17 cellular contexts compared by ENCODE assay signal in genomic region chr10:114389429-114389828, GRCh38. TPM values are rescaled to one million over a fixed set of nuclear protein-coding genes. Genes with fewer than 3 reads are reported as not detected.
DNase-seq lines count a peak whose midpoint lies in the region; ATAC-seq, FAIRE-seq and TF ChIP-seq lines count a peak whose summit lies in the region.
"Had no signal": no experiment of that assay in that cellular context is flagged by ENCODE, and none has a peak within 500 bp of the region (broad histone marks: within the 10 kb centered on the region; RNA-seq: fewer than 3 reads in every experiment).

No MANE protein-coding gene starts in this region.

- H3K4me2 ChIP-seq in GM12878 (ENCODE audit: control insufficient read depth, insufficient read depth), result no peak overlapping the region
- H3K4me2 ChIP-seq in keratinocyte (ENCODE audit: control insufficient read depth, extremely low read depth, insufficient read depth, low read depth, low read length), result peak overlapping the region; percentile 9

- H3K27me3 Mint-ChIP-seq in activated CD8-positive, alpha-beta T cell treated with anti-CD3 and anti-CD28 coated beads, Interleukin-2, amount 10 ng/mL, durations not matched to agents 7 days and 5 days (ENCODE audit: low read depth), result peaks cover 2% of the 10 kb centered on the region

- CTCF ChIA-PET in GM12878 (lab: Yijun Ruan, JAX), result interaction anchor here (0.9 to 5.1 kb wide), 4 partner anchors 11 to 86 kb away, joined by 3 to 23 read pairs (median 4); no protein-coding TSS in a partner anchor
- CTCF ChIA-PET in activated CD8-positive, alpha-beta T cell treated with anti-CD3 and anti-CD28 coated beads, Interleukin-2, amount 10 ng/mL, durations not matched to agents 7 days and 5 days (lab: Charles Lee), result interaction anchor here (1.9 to 5.0 kb wide), 2 partner anchors 8 to 86 kb away, joined by 5 to 26 read pairs; no protein-coding TSS in a partner anchor

- peak; percentile 10 for DNase-seq in activated CD8-positive, alpha-beta memory T cell treated with anti-CD3 and anti-CD28 coated beads, Interleukin-2, amount 50 U/mL, for 48 hours
- no peak for DNase-seq in activated CD8-positive, alpha-beta memory T cell treated with anti-CD3 and anti-CD28 coated beads, Interleukin-2, amount 50 U/mL, for 4 hours
- DNase-seq in GM12878 (ENCODE audit: low read depth, low spot score), result no peak
- DNase-seq in keratinocyte (ENCODE audit: low read depth, low spot score), result no peak
- DNase-seq in uterus, result peak; percentile 59 to 76
- no peak for DNase-seq in psoas muscle
- no peak for DNase-seq in activated CD8-positive, alpha-beta T cell treated with anti-CD3 and anti-CD28 coated beads, Interleukin-2, amount 10 ng/mL, durations not matched to agents 7 days and 5 days
- DNase-seq in NCI-H446 treated with DMSO at 0.1 percent for 48 hours (lab: John Stamatoyannopoulos, UW), result no peak
- DNase-seq: 8988T; activated CD8-positive, alpha-beta memory T cell treated with anti-CD3 and anti-CD28 coated beads, Interleukin-2, amount 10 ng/mL, durations not matched to agents 7 days and 5 days; amniotic stem cell; KBM-7; kidney; NCI-H2029; stimulated activated naive B cell treated with anti-CD40 and anti-IgM and Interleukin-4, amounts not matched to agents 10 μg/mL and 1 μg/mL and 100 μg/mL, for 72 hours had no signal

- H2AFZ ChIP-seq in GM12878 (ENCODE audit: control insufficient read depth, low read depth, low read length) (no peak overlapping the region), keratinocyte (ENCODE audit: control insufficient read depth, low read length) (no peak overlapping the region)

- TF ChIP-seq CTCF in GM12878 (IDR thresholded peaks at IDR 0.05 in 2 of 3, conservative IDR thresholded peaks at IDR 0.05 in 1 of 3; ENCODE audit: control insufficient read depth in 2 of 3, extremely low read depth in 1 of 3, insufficient read depth in 1 of 3, low read depth in 3 of 3, low read length in 3 of 3) (no peak), keratinocyte (optimal IDR thresholded peaks at IDR 0.05 in 1 of 3, IDR thresholded peaks at IDR 0.05 in 1 of 3, conservative IDR thresholded peaks at IDR 0.05 in 1 of 3; ENCODE audit: extremely low read depth in 1 of 3, insufficient read depth in 2 of 3, low read length in 3 of 3) (no peak), uterus (IDR thresholded peaks at IDR 0.05) (no peak), psoas muscle (IDR thresholded peaks at IDR 0.05) (no peak)

- no peak overlapping the region for H3K4me3 Mint-ChIP-seq in activated CD8-positive, alpha-beta T cell treated with anti-CD3 and anti-CD28 coated beads, Interleukin-2, amount 10 ng/mL, durations not matched to agents 7 days and 5 days
- H3K4me3 Mint-ChIP-seq: activated CD8-positive, alpha-beta memory T cell treated with anti-CD3 and anti-CD28 coated beads, Interleukin-2, amount 10 ng/mL, durations not matched to agents 7 days and 5 days; neural crest cell; stimulated activated naive B cell treated with anti-CD40 and anti-IgM and Interleukin-4, amounts not matched to agents 10 μg/mL and 1 μg/mL and 100 μg/mL, for 72 hours had no signal

- FAIRE-seq in GM12878 (lab: Jason Lieb, UNC), result no peak
- peak; percentile 43 for FAIRE-seq in keratinocyte (lab: Jason Lieb, UNC)
- FAIRE-seq: kidney had no signal

- peaks cover 3% of the 10 kb centered on the region for H3K36me3 Mint-ChIP-seq in activated CD8-positive, alpha-beta T cell treated with anti-CD3 and anti-CD28 coated beads, Interleukin-2, amount 10 ng/mL, durations not matched to agents 7 days and 5 days (ENCODE audit: low read depth)

- H3K27ac Mint-ChIP-seq in activated CD8-positive, alpha-beta T cell treated with anti-CD3 and anti-CD28 coated beads, Interleukin-2, amount 10 ng/mL, durations not matched to agents 7 days and 5 days, result no peak overlapping the region
- H3K27ac Mint-ChIP-seq: activated CD8-positive, alpha-beta memory T cell treated with anti-CD3 and anti-CD28 coated beads, Interleukin-2, amount 10 ng/mL, durations not matched to agents 7 days and 5 days; stimulated activated naive B cell treated with anti-CD40 and anti-IgM and Interleukin-4, amounts not matched to agents 10 μg/mL and 1 μg/mL and 100 μg/mL, for 72 hours had no signal

- in situ Hi-C loops in GM12878 (cut with MboI), result no loop called here

- peaks cover 14% of the 10 kb centered on the region; the same call in 2 of the 3 replicates for H3K9me3 ChIP-seq in GM12878 (replicated peaks; ENCODE audit: control insufficient read depth, insufficient read depth, low read length)
- H3K9me3 ChIP-seq in keratinocyte (ENCODE audit: control insufficient read depth, low read depth, low read length), result no peaks in the 10 kb centered on the region
- no peaks in the 10 kb centered on the region for H3K9me3 ChIP-seq in uterus
- H3K9me3 ChIP-seq in psoas muscle, result no peaks in the 10 kb centered on the region
- H3K9me3 ChIP-seq: esophagus muscularis mucosa had no signal

- TF ChIP-seq EP300 in GM12878 (IDR thresholded peaks at IDR 0.05; ENCODE audit: borderline replicate concordance in 1 of 2, control insufficient read depth in 1 of 2, low read depth in 2 of 2, low read length in 2 of 2), result no peak

- no peak for TF ChIP-seq RAD21 in GM12878 (IDR thresholded peaks at IDR 0.05; ENCODE audit: insufficient read depth, low read depth, low read length)

- ATAC-seq in GM12878, result peak; percentile 15; the same call in 2 of the 3 replicates
- no peak for ATAC-seq in psoas muscle
- ATAC-seq in activated CD8-positive, alpha-beta T cell treated with anti-CD3 and anti-CD28 coated beads, Interleukin-2, amount 10 ng/mL, durations not matched to agents 7 days and 5 days, result no peak
- ATAC-seq: activated CD8-positive, alpha-beta memory T cell treated with anti-CD3 and anti-CD28 coated beads, Interleukin-2, amount 10 ng/mL, durations not matched to agents 7 days and 5 days; stimulated activated naive B cell treated with anti-CD40 and anti-IgM and Interleukin-4, amounts not matched to agents 10 μg/mL and 1 μg/mL and 100 μg/mL, for 72 hours had no signal

- H4K20me1 ChIP-seq in GM12878 (ENCODE audit: control insufficient read depth, insufficient read depth) (no peaks in the 10 kb centered on the region), keratinocyte (ENCODE audit: control insufficient read depth, extremely low read depth, insufficient read depth, low read length) (no peaks in the 10 kb centered on the region)

- no peak for TF ChIP-seq POLR2A in GM12878 (IDR thresholded peaks at IDR 0.05; ENCODE audit: low read depth, low read length)
- TF ChIP-seq POLR2A in uterus (IDR thresholded peaks at IDR 0.05), result no peak

- H3K9ac ChIP-seq in GM12878 (ENCODE audit: control insufficient read depth, insufficient read depth, low read length), result no peak overlapping the region
- H3K9ac ChIP-seq in keratinocyte (ENCODE audit: control insufficient read depth, extremely low read depth, insufficient read depth, low read length), result no peak overlapping the region

- POLR2A ChIA-PET in GM12878 (lab: Charles Lee), result no interaction called here
- POLR2A ChIA-PET in activated CD8-positive, alpha-beta T cell treated with anti-CD3 and anti-CD28 coated beads, Interleukin-2, amount 10 ng/mL, durations not matched to agents 7 days and 5 days (lab: Charles Lee), result interaction anchor here (0.5 to 1.1 kb wide), 2 partner anchors 14 to 1305 kb away, joined by 3 to 5 read pairs; no protein-coding TSS in a partner anchor

- dilution Hi-C loops in keratinocyte (cut with MboI; ENCODE audit: extremely low pct_ligation_motif_present, low sequenced_read_pairs), result no loop called here

- intact Hi-C loops in GM12878 (cut with micrococcal nuclease; ENCODE audit: unreplicated experiment) (no loop called here), uterus (cut with DNase I; ENCODE audit: low total_unique reads) (no loop called here), psoas muscle (cut with DNase I) (no loop called here)

- H3K36me3 ChIP-seq in GM12878 (ENCODE audit: control insufficient read depth in 2 of 2, insufficient read depth in 2 of 2, low read length in 1 of 2), result no peaks in the 10 kb centered on the region
- peaks cover 0 to 20% of the 10 kb centered on the region in 2 experiments for H3K36me3 ChIP-seq in keratinocyte (ENCODE audit: control insufficient read depth in 2 of 2, extremely low read depth in 1 of 2, insufficient read depth in 2 of 2, low read length in 2 of 2)
- no peaks in the 10 kb centered on the region for H3K36me3 ChIP-seq in uterus
- H3K36me3 ChIP-seq in psoas muscle (ENCODE audit: insufficient read depth in 1 of 2, low read depth in 1 of 2), result no peaks in the 10 kb centered on the region

- no peaks in the 10 kb centered on the region for H3K79me2 ChIP-seq in GM12878 (ENCODE audit: control insufficient read depth, insufficient read depth, low read length)
- peaks cover 79% of the 10 kb centered on the region for H3K79me2 ChIP-seq in keratinocyte (ENCODE audit: control insufficient read depth, insufficient read depth, low read length)

- WGBS in GM12878 (ENCODE audit: insufficient coverage, insufficient replicate concordance, low lambda C conversion rate, missing lambda C conversion rate), result 23% methylated on average over 5 of the region's 5 CpGs
- WGBS in psoas muscle, 3 donors, result 53 to 71% (median 57%) methylated on average over 5 of the region's 5 CpGs

- peaks cover 28% of the 10 kb centered on the region for H3K4me1 ChIP-seq in GM12878 (ENCODE audit: control insufficient read depth, insufficient read depth, low read length)
- peaks cover 65% of the 10 kb centered on the region for H3K4me1 ChIP-seq in keratinocyte (ENCODE audit: control insufficient read depth, extremely low read depth, insufficient read depth, low read length)
- H3K4me1 ChIP-seq in uterus, result peaks cover 0 to 9% of the 10 kb centered on the region in 2 donors
- H3K4me1 ChIP-seq in psoas muscle, result no peaks in the 10 kb centered on the region

- SMC1A ChIA-PET in GM12878 (lab: Charles Lee; ENCODE audit: uncharacterized antibody, unreplicated experiment), result interaction anchor here (0.9 to 3.5 kb wide), 7 partner anchors 8 to 86 kb away, joined by 3 to 26 read pairs (median 7); no protein-coding TSS in a partner anchor

- RAD21 ChIA-PET in GM12878 (lab: Charles Lee; ENCODE audit: unreplicated experiment), result interaction anchor here (1.0 to 4.2 kb wide), 4 partner anchors 9 to 85 kb away, joined by 3 to 27 read pairs (median 10); no protein-coding TSS in a partner anchor

- H3K9me1 ChIP-seq in keratinocyte (ENCODE audit: control insufficient read depth, extremely low read depth, insufficient read depth, low read length), result peaks cover 9% of the 10 kb centered on the region

- peaks cover 15% of the 10 kb centered on the region for H3K4me1 Mint-ChIP-seq in activated CD8-positive, alpha-beta T cell treated with anti-CD3 and anti-CD28 coated beads, Interleukin-2, amount 10 ng/mL, durations not matched to agents 7 days and 5 days (ENCODE audit: low read depth)

- H3K9me3 Mint-ChIP-seq in activated CD8-positive, alpha-beta T cell treated with anti-CD3 and anti-CD28 coated beads, Interleukin-2, amount 10 ng/mL, durations not matched to agents 7 days and 5 days (ENCODE audit: insufficient read depth), result no peaks in the 10 kb centered on the region

- BruUV-seq in GM12878 (replicated peaks; lab: Mats Ljungman, UMichigan), result no TSS peak

- H3K27me3 ChIP-seq in GM12878 (replicated peaks in 1 of 2; ENCODE audit: control insufficient read depth in 2 of 2, insufficient read depth in 2 of 2, low read length in 1 of 2) (no peaks in the 10 kb centered on the region), keratinocyte (ENCODE audit: control insufficient read depth, extremely low read depth, insufficient read depth, low read length) (no peaks in the 10 kb centered on the region), uterus (no peaks in the 10 kb centered on the region), psoas muscle (ENCODE audit: insufficient read depth in 3 of 3, low read length in 2 of 3) (peaks cover 0 to 19% (median 0%) of the 10 kb centered on the region in 3 donors)
- H3K27me3 ChIP-seq: esophagus muscularis mucosa had no signal

- H3K4me3 ChIP-seq in GM12878, result no peak overlapping the region
- H3K4me3 ChIP-seq in keratinocyte (ENCODE audit: control insufficient read depth in 2 of 3, extremely low read depth in 1 of 3, insufficient read depth in 2 of 3, low read depth in 1 of 3, low read length in 3 of 3), result no peak overlapping the region
- no peak overlapping the region for H3K4me3 ChIP-seq in uterus
- H3K4me3 ChIP-seq in psoas muscle, result no peak overlapping the region
- H3K4me3 ChIP-seq: esophagus muscularis mucosa had no signal

- H3K27ac ChIP-seq in GM12878 (ENCODE audit: control insufficient read depth, insufficient read depth) (no peak overlapping the region; the same call in 1 of the 2 replicates), keratinocyte (ENCODE audit: control insufficient read depth, insufficient read depth, low read length) (no peak overlapping the region), uterus (peak overlapping the region; percentile 2 to 69), psoas muscle (no peak overlapping the region)

RNA-seq across cellular contexts. Expression of gene AFAP1L2, which starts 14.9 kb away (rescaled TPM):
- 1.2 and 1.5 TPM in 2 replicates for total RNA-seq in GM12878 (2013; cell fraction: nucleolus; rRNA removed)
- total RNA-seq in GM12878 (2014; rRNA removed) (0.71 and 1.1 TPM in 2 replicates), GM12878 (2014; rRNA removed; fragmentation: Illumina TruSeq; extraction: Trizol) (0.27 and 0.32 TPM in 2 replicates), GM12878 (2021) (0.37 and 0.49 TPM in 2 replicates), uterus (10 to 100 TPM; 28.4 to 86.6 (median 48.6) TPM), psoas muscle (1 to 10 TPM; 1.6 to 3.6 (median 2.6) TPM)
- polyA plus RNA-seq in GM12878 (2011; ENCODE audit: low read depth), result 2.0 TPM
- polyA plus RNA-seq in GM12878 (2011; rRNA removed) (2.7 and 4.0 TPM in 2 replicates), GM12878 (2014; fragmentation: Illumina TruSeq; extraction: Trizol) (0.32 and 0.43 TPM in 2 replicates), GM12878 (2014; fragmentation: Nextera tagmentation; extraction: Ambion mirVana) (under 1 TPM; 0.03 to 0.07 TPM), GM12878 (2014; rRNA removed) (0.41 and 0.76 TPM in 2 replicates), GM12878 (2016; fragmentation: Nextera tagmentation; extraction: Ambion mirVana) (under 1 TPM; 0.31 to 0.37 TPM), keratinocyte (36.8 to 52.5 TPM (median 40.4 TPM) in 3 replicates), psoas muscle (1 to 10 TPM in 2 of 3 donors, under 1 TPM in 1; 0.75 to 1.7 (median 1.4) TPM)
- polyA plus RNA-seq in GM12878 (2011; cell fraction: cytosol; rRNA removed), result 5.0 and 5.3 TPM in 2 replicates
- polyA plus RNA-seq in GM12878 (2011; cell fraction: nucleus; rRNA removed), result 10.6 and 13.4 TPM in 2 replicates
- 3.0 and 3.2 TPM in 2 replicates for polyA plus RNA-seq in GM12878 (2012)
- polyA minus RNA-seq in GM12878 (2011; rRNA and poly(A)+ RNA removed), result 3.6 and 8.2 TPM in 2 replicates
- polyA minus RNA-seq in GM12878 (2011; cell fraction: cytosol; rRNA and poly(A)+ RNA removed), result 3.6 and 4.4 TPM in 2 replicates
- 2.7 and 5.7 TPM in 2 replicates for polyA minus RNA-seq in GM12878 (2011; cell fraction: nucleus; rRNA and poly(A)+ RNA removed)
- 20.8 TPM for polyA plus RNA-seq in keratinocyte (2011; ENCODE audit: low read depth)
- 29.7 and 35.5 TPM in 2 replicates for polyA plus RNA-seq in keratinocyte (2011; cell fraction: cytosol; rRNA removed)
- 69.0 and 69.2 TPM in 2 replicates for polyA plus RNA-seq in keratinocyte (2011; cell fraction: nucleus; rRNA removed)
- 13.0 and 44.6 TPM in 2 replicates for polyA plus RNA-seq in keratinocyte (2012; ENCODE audit: low replicate concordance)
- polyA minus RNA-seq in keratinocyte, result 49.9 to 74.0 TPM (median 61.2 TPM) in 3 replicates
- 44.5 TPM for polyA minus RNA-seq in keratinocyte (2011; cell fraction: cytosol; rRNA and poly(A)+ RNA removed)
- polyA minus RNA-seq in keratinocyte (2011; cell fraction: nucleus; rRNA and poly(A)+ RNA removed), result 47.1 and 58.1 TPM in 2 replicates
- 1 to 10 TPM; 4.0 to 4.8 TPM for total RNA-seq in activated CD8-positive, alpha-beta T cell treated with anti-CD3 and anti-CD28 coated beads, Interleukin-2, amount 10 ng/mL, durations not matched to agents 7 days and 5 days

Comparison
In these comparisons a context has a peak if more than half of its experiments do, and no peak if none do; other contexts are left out.
1. DNase-seq: peak in activated CD8-positive, alpha-beta memory T cell treated with anti-CD3 and anti-CD28 coated beads, Interleukin-2, amount 50 U/mL, for 48 hours (single experiment) and uterus (2 of 2); none in activated CD8-positive, alpha-beta memory T cell treated with anti-CD3 and anti-CD28 coated beads, Interleukin-2, amount 50 U/mL, for 4 hours (single experiment), GM12878 (single experiment), keratinocyte (single experiment), psoas muscle (0 of 2), activated CD8-positive, alpha-beta T cell treated with anti-CD3 and anti-CD28 coated beads, Interleukin-2, amount 10 ng/mL, durations not matched to agents 7 days and 5 days (single experiment) and NCI-H446 treated with DMSO at 0.1 percent for 48 hours (single experiment).
2. H3K27ac ChIP-seq: peak in uterus (2 of 2); none in GM12878 (single experiment), keratinocyte (single experiment) and psoas muscle (single experiment).
3. RNA of gene AFAP1L2, which starts 14.9 kb away (total RNA-seq): 28.4 to 86.6 TPM in uterus; 4.0 to 4.8 TPM in activated CD8-positive, alpha-beta T cell treated with anti-CD3 and anti-CD28 coated beads, Interleukin-2, amount 10 ng/mL, durations not matched to agents 7 days and 5 days, 1.6 to 3.6 TPM in psoas muscle and 0.27 to 1.5 TPM in GM12878; every median in the first group is over 4 times any median in the second.